In genomic region chr4:76688737-76689078, GRCh38 we compare ENCODE assay signal across 8 cellular contexts.
DNase-seq lines count a peak whose midpoint lies in the region; ATAC-seq and TF ChIP-seq lines count a peak whose summit lies in the region.

No MANE protein-coding gene starts in this region.

- TF ChIP-seq CTCF in fibroblast of pulmonary artery (IDR thresholded peaks at IDR 0.05; ENCODE audit: low read length, missing control alignments) (no peak), gastrocnemius medialis (IDR thresholded peaks at IDR 0.05 in 4 of 5, conservative IDR thresholded peaks at IDR 0.05 in 1 of 5) (no peak)

- ATAC-seq in gastrocnemius medialis (no peak), HG03095 (IDR thresholded peaks at IDR 0.05; ENCODE audit: unreplicated experiment) (no peak), GM21528 (IDR thresholded peaks at IDR 0.05; ENCODE audit: low FRiP score, unreplicated experiment) (no peak)

- DNase-seq in NCI-H1092 treated with DMSO at 0.1 percent for 48 hours (lab: John Stamatoyannopoulos, UW) (peak; percentile 64), NCI-H1092 (lab: John Stamatoyannopoulos, UW) (no peak), RPMI7951 (ENCODE audit: low read depth) (peak; percentile 31), fibroblast of pulmonary artery (ENCODE audit: low read depth) (no peak), gastrocnemius medialis (no peak), epidermal melanocyte (ENCODE audit: insufficient read length, low spot score) (no peak)

- intact Hi-C loops in gastrocnemius medialis (cut with DNase I; ENCODE audit: low total_unique reads), result no loop called here

- no peaks in the 10 kb centered on the region for H3K9me3 ChIP-seq in gastrocnemius medialis

- no peak overlapping the region for H3K27ac ChIP-seq in gastrocnemius medialis

- in situ Hi-C loops in gastrocnemius medialis (cut with MboI; ENCODE audit: low sequenced_read_pairs in 4 of 4), result no loop called here

- H3K27me3 ChIP-seq in gastrocnemius medialis, result peaks cover 15 to 38% (median 26%) of the 10 kb centered on the region in 3 donors

- H3K36me3 ChIP-seq in gastrocnemius medialis, result no peaks in the 10 kb centered on the region

- no peak for TF ChIP-seq POLR2A in gastrocnemius medialis (IDR thresholded peaks at IDR 0.05)

- H3K4me3 ChIP-seq in fibroblast of pulmonary artery (replicated peaks; ENCODE audit: low read depth, low read length) (peak overlapping the region; percentile 59), gastrocnemius medialis (peak overlapping the region; percentile 20 to 49 (median 36))

- peaks cover 6 to 9% of the 10 kb centered on the region in 2 donors for H3K4me1 ChIP-seq in gastrocnemius medialis

Comparison
In these comparisons a context has a peak if more than half of its experiments do, and no peak if none do; other contexts are left out.
1. DNase-seq: peak in NCI-H1092 treated with DMSO at 0.1 percent for 48 hours (single experiment) and RPMI7951 (single experiment); none in NCI-H1092 (single experiment), fibroblast of pulmonary artery (single experiment), gastrocnemius medialis (0 of 2) and epidermal melanocyte (single experiment).